Comparison of ENCODE assay signal across 1 cellular context in the genomic region with DNA sequence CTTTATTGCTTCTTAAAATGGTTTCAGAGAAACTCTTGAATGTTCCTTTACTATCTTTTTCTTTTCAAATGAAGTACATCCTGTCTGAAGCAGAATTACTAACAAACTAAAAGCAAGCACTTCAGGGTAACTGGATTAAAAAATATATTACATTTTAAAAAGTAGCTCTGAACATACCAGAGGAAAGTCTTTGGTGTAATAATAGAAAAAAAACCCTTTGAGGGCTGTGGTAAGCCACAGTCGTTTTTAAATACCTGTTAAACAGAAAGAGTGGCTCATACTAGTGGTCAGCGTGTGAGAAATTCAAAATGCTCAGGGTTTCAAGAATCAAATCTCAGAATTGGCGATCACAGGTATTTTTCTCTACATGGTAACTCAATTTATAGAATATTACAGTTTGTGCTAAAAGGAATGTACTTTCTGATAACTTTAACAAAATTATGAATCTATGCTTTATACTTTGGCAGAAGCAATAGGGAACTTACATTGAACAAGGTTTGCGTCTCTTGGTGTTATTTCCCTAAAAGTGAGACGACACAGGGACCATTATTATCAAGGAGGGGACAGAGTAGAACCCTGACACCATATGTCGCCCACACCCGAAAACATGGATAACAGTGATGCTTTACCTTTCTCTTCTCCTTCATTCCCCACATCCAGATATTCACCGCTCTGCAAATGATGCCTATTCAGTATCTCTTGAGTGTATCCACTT.
TF ChIP-seq lines count a peak whose summit lies in the region.

No MANE protein-coding gene starts in this region.

TF ChIP-seq in GM23338, 12 proteins besides CTCF, POLR2A, EP300 and RAD21 (continued from another document):
- no peak for TF ChIP-seq EZH2 (IDR thresholded peaks at IDR 0.05; ENCODE audit: low read depth, unreplicated experiment)
- TF ChIP-seq, protein P1, sequence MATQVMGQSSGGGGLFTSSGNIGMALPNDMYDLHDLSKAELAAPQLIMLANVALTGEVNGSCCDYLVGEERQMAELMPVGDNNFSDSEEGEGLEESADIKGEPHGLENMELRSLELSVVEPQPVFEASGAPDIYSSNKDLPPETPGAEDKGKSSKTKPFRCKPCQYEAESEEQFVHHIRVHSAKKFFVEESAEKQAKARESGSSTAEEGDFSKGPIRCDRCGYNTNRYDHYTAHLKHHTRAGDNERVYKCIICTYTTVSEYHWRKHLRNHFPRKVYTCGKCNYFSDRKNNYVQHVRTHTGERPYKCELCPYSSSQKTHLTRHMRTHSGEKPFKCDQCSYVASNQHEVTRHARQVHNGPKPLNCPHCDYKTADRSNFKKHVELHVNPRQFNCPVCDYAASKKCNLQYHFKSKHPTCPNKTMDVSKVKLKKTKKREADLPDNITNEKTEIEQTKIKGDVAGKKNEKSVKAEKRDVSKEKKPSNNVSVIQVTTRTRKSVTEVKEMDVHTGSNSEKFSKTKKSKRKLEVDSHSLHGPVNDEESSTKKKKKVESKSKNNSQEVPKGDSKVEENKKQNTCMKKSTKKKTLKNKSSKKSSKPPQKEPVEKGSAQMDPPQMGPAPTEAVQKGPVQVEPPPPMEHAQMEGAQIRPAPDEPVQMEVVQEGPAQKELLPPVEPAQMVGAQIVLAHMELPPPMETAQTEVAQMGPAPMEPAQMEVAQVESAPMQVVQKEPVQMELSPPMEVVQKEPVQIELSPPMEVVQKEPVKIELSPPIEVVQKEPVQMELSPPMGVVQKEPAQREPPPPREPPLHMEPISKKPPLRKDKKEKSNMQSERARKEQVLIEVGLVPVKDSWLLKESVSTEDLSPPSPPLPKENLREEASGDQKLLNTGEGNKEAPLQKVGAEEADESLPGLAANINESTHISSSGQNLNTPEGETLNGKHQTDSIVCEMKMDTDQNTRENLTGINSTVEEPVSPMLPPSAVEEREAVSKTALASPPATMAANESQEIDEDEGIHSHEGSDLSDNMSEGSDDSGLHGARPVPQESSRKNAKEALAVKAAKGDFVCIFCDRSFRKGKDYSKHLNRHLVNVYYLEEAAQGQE (IDR thresholded peaks at IDR 0.05; ENCODE audit: unreplicated experiment) = no peak
- no peak for TF ChIP-seq EZH2phosphoT487 (IDR thresholded peaks at IDR 0.05; ENCODE audit: unreplicated experiment)
- TF ChIP-seq POLR2AphosphoS5 (IDR thresholded peaks at IDR 0.05; ENCODE audit: low read depth) = no peak
- TF ChIP-seq ZNF331 (CRISPR knock-in tag; IDR thresholded peaks at IDR 0.05; ENCODE audit: low read depth) = no peak
- TF ChIP-seq, protein P2, sequence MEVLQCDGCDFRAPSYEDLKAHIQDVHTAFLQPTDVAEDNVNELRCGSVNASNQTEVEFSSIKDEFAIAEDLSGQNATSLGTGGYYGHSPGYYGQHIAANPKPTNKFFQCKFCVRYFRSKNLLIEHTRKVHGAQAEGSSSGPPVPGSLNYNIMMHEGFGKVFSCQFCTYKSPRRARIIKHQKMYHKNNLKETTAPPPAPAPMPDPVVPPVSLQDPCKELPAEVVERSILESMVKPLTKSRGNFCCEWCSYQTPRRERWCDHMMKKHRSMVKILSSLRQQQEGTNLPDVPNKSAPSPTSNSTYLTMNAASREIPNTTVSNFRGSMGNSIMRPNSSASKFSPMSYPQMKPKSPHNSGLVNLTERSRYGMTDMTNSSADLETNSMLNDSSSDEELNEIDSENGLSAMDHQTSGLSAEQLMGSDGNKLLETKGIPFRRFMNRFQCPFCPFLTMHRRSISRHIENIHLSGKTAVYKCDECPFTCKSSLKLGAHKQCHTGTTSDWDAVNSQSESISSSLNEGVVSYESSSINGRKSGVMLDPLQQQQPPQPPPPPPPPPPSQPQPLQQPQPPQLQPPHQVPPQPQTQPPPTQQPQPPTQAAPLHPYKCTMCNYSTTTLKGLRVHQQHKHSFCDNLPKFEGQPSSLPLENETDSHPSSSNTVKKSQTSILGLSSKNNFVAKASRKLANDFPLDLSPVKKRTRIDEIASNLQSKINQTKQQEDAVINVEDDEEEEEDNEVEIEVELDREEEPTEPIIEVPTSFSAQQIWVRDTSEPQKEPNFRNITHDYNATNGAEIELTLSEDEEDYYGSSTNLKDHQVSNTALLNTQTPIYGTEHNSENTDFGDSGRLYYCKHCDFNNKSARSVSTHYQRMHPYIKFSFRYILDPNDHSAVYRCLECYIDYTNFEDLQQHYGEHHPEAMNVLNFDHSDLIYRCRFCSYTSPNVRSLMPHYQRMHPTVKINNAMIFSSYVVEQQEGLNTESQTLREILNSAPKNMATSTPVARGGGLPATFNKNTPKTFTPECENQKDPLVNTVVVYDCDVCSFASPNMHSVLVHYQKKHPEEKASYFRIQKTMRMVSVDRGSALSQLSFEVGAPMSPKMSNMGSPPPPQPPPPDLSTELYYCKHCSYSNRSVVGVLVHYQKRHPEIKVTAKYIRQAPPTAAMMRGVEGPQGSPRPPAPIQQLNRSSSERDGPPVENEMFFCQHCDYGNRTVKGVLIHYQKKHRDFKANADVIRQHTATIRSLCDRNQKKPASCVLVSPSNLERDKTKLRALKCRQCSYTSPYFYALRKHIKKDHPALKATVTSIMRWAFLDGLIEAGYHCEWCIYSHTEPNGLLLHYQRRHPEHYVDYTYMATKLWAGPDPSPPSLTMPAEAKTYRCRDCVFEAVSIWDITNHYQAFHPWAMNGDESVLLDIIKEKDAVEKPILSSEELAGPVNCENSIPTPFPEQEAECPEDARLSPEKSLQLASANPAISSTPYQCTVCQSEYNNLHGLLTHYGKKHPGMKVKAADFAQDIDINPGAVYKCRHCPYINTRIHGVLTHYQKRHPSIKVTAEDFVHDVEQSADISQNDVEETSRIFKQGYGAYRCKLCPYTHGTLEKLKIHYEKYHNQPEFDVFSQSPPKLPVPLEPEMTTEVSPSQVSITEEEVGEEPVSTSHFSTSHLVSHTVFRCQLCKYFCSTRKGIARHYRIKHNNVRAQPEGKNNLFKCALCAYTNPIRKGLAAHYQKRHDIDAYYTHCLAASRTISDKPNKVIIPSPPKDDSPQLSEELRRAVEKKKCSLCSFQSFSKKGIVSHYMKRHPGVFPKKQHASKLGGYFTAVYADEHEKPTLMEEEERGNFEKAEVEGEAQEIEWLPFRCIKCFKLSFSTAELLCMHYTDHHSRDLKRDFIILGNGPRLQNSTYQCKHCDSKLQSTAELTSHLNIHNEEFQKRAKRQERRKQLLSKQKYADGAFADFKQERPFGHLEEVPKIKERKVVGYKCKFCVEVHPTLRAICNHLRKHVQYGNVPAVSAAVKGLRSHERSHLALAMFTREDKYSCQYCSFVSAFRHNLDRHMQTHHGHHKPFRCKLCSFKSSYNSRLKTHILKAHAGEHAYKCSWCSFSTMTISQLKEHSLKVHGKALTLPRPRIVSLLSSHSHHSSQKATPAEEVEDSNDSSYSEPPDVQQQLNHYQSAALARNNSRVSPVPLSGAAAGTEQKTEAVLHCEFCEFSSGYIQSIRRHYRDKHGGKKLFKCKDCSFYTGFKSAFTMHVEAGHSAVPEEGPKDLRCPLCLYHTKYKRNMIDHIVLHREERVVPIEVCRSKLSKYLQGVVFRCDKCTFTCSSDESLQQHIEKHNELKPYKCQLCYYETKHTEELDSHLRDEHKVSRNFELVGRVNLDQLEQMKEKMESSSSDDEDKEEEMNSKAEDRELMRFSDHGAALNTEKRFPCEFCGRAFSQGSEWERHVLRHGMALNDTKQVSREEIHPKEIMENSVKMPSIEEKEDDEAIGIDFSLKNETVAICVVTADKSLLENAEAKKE (CRISPR knock-in tag; IDR thresholded peaks at IDR 0.05) = no peak
- TF ChIP-seq NANOG (IDR thresholded peaks at IDR 0.05; ENCODE audit: borderline replicate concordance) = no peak
- TF ChIP-seq ZNF114 (CRISPR knock-in tag; IDR thresholded peaks at IDR 0.05) = no peak
